9 cellular contexts compared by ENCODE assay signal in genomic region chr9:131585375-131585774, GRCh38. TPM values are rescaled to one million over a fixed set of nuclear protein-coding genes. Genes with fewer than 3 reads are reported as not detected.
DNase-seq lines count a peak whose midpoint lies in the region; ATAC-seq and TF ChIP-seq lines count a peak whose summit lies in the region.
"Had no signal": no experiment of that assay in that cellular context is flagged by ENCODE, and none has a peak within 500 bp of the region (broad histone marks: within the 10 kb centered on the region; RNA-seq: fewer than 3 reads in every experiment).

No MANE protein-coding gene starts in this region.

- no peaks in the 10 kb centered on the region for H4K20me1 ChIP-seq in Loucy (ENCODE audit: insufficient read depth, low read length, poor library complexity, severe bottlenecking)

- H3K36me3 ChIP-seq in Loucy (ENCODE audit: insufficient read depth, low read length): peaks cover 26% of the 10 kb centered on the region; the same call in 1 of the 2 replicates

- H3K4me2 ChIP-seq in Loucy (ENCODE audit: low read depth, low read length, poor library complexity, severe bottlenecking): peak overlapping the region; percentile 84

- H3K27ac Mint-ChIP-seq in activated CD8-positive, alpha-beta T cell treated with anti-CD3 and anti-CD28 coated beads, Interleukin-2, amount 10 ng/mL, durations not matched to agents 7 days and 5 days: peak overlapping the region; percentile 95

- peak; percentile 89 to 93 for DNase-seq in AML-193 (lab: John Stamatoyannopoulos, UW)
- DNase-seq in activated CD8-positive, alpha-beta T cell treated with anti-CD3 and anti-CD28 coated beads, Interleukin-2, amount 10 ng/mL, durations not matched to agents 7 days and 5 days: peak; percentile 77
- DNase-seq in medulla oblongata (ENCODE audit: extremely low spot score): peak; percentile 57
- DNase-seq in DMS 273 treated with DMSO at 0.1 percent for 48 hours (lab: John Stamatoyannopoulos, UW): no peak
- no peak for DNase-seq in iPS-NIHi11 (ENCODE audit: low spot score)
- DNase-seq in effector CD8-positive, alpha-beta T cell (lab: John Stamatoyannopoulos, UW): no peak

- H3K27me3 ChIP-seq in Loucy (ENCODE audit: insufficient read depth, low read length, poor library complexity, severe bottlenecking): no peaks in the 10 kb centered on the region

- peak overlapping the region; percentile 42 for H3K4me3 Mint-ChIP-seq in activated CD8-positive, alpha-beta T cell treated with anti-CD3 and anti-CD28 coated beads, Interleukin-2, amount 10 ng/mL, durations not matched to agents 7 days and 5 days

- CTCF ChIA-PET in activated CD8-positive, alpha-beta T cell treated with anti-CD3 and anti-CD28 coated beads, Interleukin-2, amount 10 ng/mL, durations not matched to agents 7 days and 5 days (lab: Charles Lee): interaction anchor here (0.7 to 2.0 kb wide), 13 partner anchors 12 to 329 kb away, joined by 3 to 20 read pairs (median 4); partner anchors contain the start of gene RAPGEF1

- H3K27me3 Mint-ChIP-seq in activated CD8-positive, alpha-beta T cell treated with anti-CD3 and anti-CD28 coated beads, Interleukin-2, amount 10 ng/mL, durations not matched to agents 7 days and 5 days (ENCODE audit: low read depth): no peaks in the 10 kb centered on the region

- peaks cover 64% of the 10 kb centered on the region for H3K36me3 Mint-ChIP-seq in activated CD8-positive, alpha-beta T cell treated with anti-CD3 and anti-CD28 coated beads, Interleukin-2, amount 10 ng/mL, durations not matched to agents 7 days and 5 days (ENCODE audit: low read depth)

- no peaks in the 10 kb centered on the region for H3K9me3 ChIP-seq in Loucy (ENCODE audit: insufficient read depth, low read depth, low read length)

- no peak overlapping the region for H2AFZ ChIP-seq in Loucy (ENCODE audit: low read length)

- peak overlapping the region; percentile 52 for H3K4me3 ChIP-seq in Loucy (ENCODE audit: low read length, poor library complexity, severe bottlenecking)

- no peaks in the 10 kb centered on the region for H3K9me2 ChIP-seq in Loucy (replicated peaks; ENCODE audit: low read depth, low read length)

- H3K4me1 ChIP-seq in Loucy (ENCODE audit: insufficient read depth, low read length, poor library complexity, severe bottlenecking): peaks cover 40% of the 10 kb centered on the region

- peak; percentile 87 for ATAC-seq in activated CD8-positive, alpha-beta T cell treated with anti-CD3 and anti-CD28 coated beads, Interleukin-2, amount 10 ng/mL, durations not matched to agents 7 days and 5 days
- ATAC-seq in GM19351 (IDR thresholded peaks at IDR 0.05; ENCODE audit: unreplicated experiment): no peak

- H3K4me1 Mint-ChIP-seq in activated CD8-positive, alpha-beta T cell treated with anti-CD3 and anti-CD28 coated beads, Interleukin-2, amount 10 ng/mL, durations not matched to agents 7 days and 5 days (ENCODE audit: low read depth): peaks cover 59% of the 10 kb centered on the region

- H3K9me3 Mint-ChIP-seq in activated CD8-positive, alpha-beta T cell treated with anti-CD3 and anti-CD28 coated beads, Interleukin-2, amount 10 ng/mL, durations not matched to agents 7 days and 5 days (ENCODE audit: insufficient read depth): no peaks in the 10 kb centered on the region

- POLR2A ChIA-PET in activated CD8-positive, alpha-beta T cell treated with anti-CD3 and anti-CD28 coated beads, Interleukin-2, amount 10 ng/mL, durations not matched to agents 7 days and 5 days (lab: Charles Lee): interaction anchor here (0.6 to 1.8 kb wide), 7 partner anchors 17 to 191 kb away, joined by 3 to 6 read pairs (median 4); partner anchors contain the start of gene UCK1

- H3K9ac ChIP-seq in Loucy (ENCODE audit: low read depth, low read length, poor library complexity, severe bottlenecking): peak overlapping the region; percentile 72

- no peaks in the 10 kb centered on the region for H3K79me2 ChIP-seq in Loucy (ENCODE audit: insufficient read depth, low read length)

- TF ChIP-seq CTCF in Loucy (conservative IDR thresholded peaks at IDR 0.05; ENCODE audit: low read length): no peak

- H3F3A ChIP-seq in Loucy (ENCODE audit: low read depth): peaks cover 15% of the 10 kb centered on the region

RNA-seq across cellular contexts. Expression of gene PRRT1B, which starts 40.1 kb away (rescaled TPM):
- total RNA-seq in activated CD8-positive, alpha-beta T cell treated with anti-CD3 and anti-CD28 coated beads, Interleukin-2, amount 10 ng/mL, durations not matched to agents 7 days and 5 days: not detected
- total RNA-seq: T-helper 1 cell treated with Interleukin-12 subunit alpha and Interleukin-12 subunit beta and Interleukin-4 antibody, amounts not matched to agents 30 ng/mL and 1 ng/mL, for 36 hours had no signal

RNA-seq across cellular contexts. Expression of gene UCK1, which starts 54.3 kb away (rescaled TPM):
- total RNA-seq in activated CD8-positive, alpha-beta T cell treated with anti-CD3 and anti-CD28 coated beads, Interleukin-2, amount 10 ng/mL, durations not matched to agents 7 days and 5 days: 10 to 100 TPM; 35.8 to 36.6 TPM

Comparison
In these comparisons a context has a peak if more than half of its experiments do, and no peak if none do; other contexts are left out.
1. DNase-seq: peak in AML-193 (2 of 2), activated CD8-positive, alpha-beta T cell treated with anti-CD3 and anti-CD28 coated beads, Interleukin-2, amount 10 ng/mL, durations not matched to agents 7 days and 5 days (single experiment) and medulla oblongata (single experiment); none in DMS 273 treated with DMSO at 0.1 percent for 48 hours (single experiment), iPS-NIHi11 (single experiment) and effector CD8-positive, alpha-beta T cell (single experiment).